In the genomic region with DNA sequence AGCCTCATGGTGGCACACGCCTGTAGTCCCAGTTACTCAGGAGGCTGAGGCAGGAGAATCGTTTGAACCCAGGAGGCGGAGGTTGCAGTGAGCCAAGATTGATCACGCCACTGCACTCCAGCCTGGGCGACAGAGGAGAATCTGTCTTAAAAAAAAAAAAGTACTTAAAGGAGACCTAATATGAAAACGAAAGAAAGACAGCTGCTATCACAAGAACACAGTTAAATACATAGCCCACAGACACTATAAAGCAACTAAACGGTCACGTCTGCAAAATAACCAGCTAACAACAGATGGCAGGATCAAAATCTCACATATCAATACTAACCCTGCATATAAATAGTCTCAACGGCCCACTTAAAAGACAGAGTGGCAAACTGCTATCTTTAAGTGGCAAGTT, we compare ENCODE assay signal across 29 cellular contexts. TPM values are rescaled to one million over a fixed set of nuclear protein-coding genes. Genes with fewer than 3 reads are reported as not detected.
"Had no signal": no experiment of that assay in that cellular context is flagged by ENCODE, and none has a peak within 500 bp of the region (broad histone marks: within the 10 kb centered on the region; RNA-seq: fewer than 3 reads in every experiment).

No MANE protein-coding gene starts in this region.

- ATAC-seq: activated CD8-positive, alpha-beta T cell treated with anti-CD3 and anti-CD28 coated beads, Interleukin-2, amount 10 ng/mL, durations not matched to agents 7 days and 5 days; activated naive CD8-positive, alpha-beta T cell treated with anti-CD3 and anti-CD28 coated beads, Interleukin-2, amount 50 U/mL, for 24 hours had no signal

- H3K27me3 ChIP-seq: SJCRH30 had no signal

- DNase-seq: activated CD4-positive, alpha-beta T cell treated with anti-CD3 and anti-CD28 coated beads, Interleukin-2, amount 10 ng/mL, durations not matched to agents 24 days and 14 days; activated CD4-positive, alpha-beta T cell treated with anti-CD3 and anti-CD28 coated beads, Interleukin-2, amount 50 U/mL, for 4 hours; activated CD8-positive, alpha-beta T cell treated with anti-CD3 and anti-CD28 coated beads, Interleukin-2, amount 10 ng/mL, durations not matched to agents 7 days and 5 days; activated gamma-delta T cell treated with Interleukin-2 at 50 U/mL for 16 hours; activated naive CD4-positive, alpha-beta T cell treated with anti-CD3 and anti-CD28 coated beads, Interleukin-2, amount 10 ng/mL, durations not matched to agents 7 days and 5 days; activated naive CD8-positive, alpha-beta T cell treated with anti-CD3 and anti-CD28 coated beads, Interleukin-2, amount 50 U/mL, for 24 hours; activated T-cell treated with anti-CD3 and anti-CD28 coated beads, Interleukin-2, amount 50 U/mL, for 24 hours; anterior cingulate cortex; central memory CD4-positive, alpha-beta T cell; Karpas-422; KBM-7; NCI-H1048; NCI-H1105 treated with DMSO at 0.1 percent for 48 hours; NCI-H1436; NCI-H1694; NCI-H1930; NCI-H2081 treated with DMSO at 0.1 percent for 48 hours; NCI-H226; NCI-H446 treated with DMSO at 0.1 percent for 48 hours; NCI-H526; NCI-H748 treated with DMSO at 0.1 percent for 48 hours; PC-9; SHP77; SJCRH30 had no signal

- H3K4me2 ChIP-seq: PC-9 had no signal

- H3K36me3 ChIP-seq: SJCRH30 had no signal

- H3K4me1 ChIP-seq: SJCRH30 had no signal

- H3K4me3 ChIP-seq: PC-9, SJCRH30, SK-N-MC had no signal

- H2AFZ ChIP-seq: PC-9 had no signal

- H3K27ac ChIP-seq: PC-9, SJCRH30, SK-N-MC had no signal

RNA-seq across cellular contexts. Expression of a gene that starts 43.9 kb away (rescaled TPM):
- total RNA-seq: activated CD4-positive, alpha-beta T cell treated with anti-CD3 and anti-CD28 coated beads, Interleukin-2, amount 10 ng/mL, durations not matched to agents 24 days and 14 days; activated CD8-positive, alpha-beta T cell treated with anti-CD3 and anti-CD28 coated beads, Interleukin-2, amount 10 ng/mL, durations not matched to agents 7 days and 5 days; activated T-helper 2 cell treated with anti-CD3 and anti-CD28 coated beads, Interferon-gamma antibody, Interleukin-2, Interleukin-4, amounts not matched to agents 10 μg/mL and 5 μg/mL and 100 μg/mL, durations not matched to agents 14 hours and 24 hours and 36 hours; bronchial epithelial cell; MCF 10A; OCI-LY7; PC-9; SJCRH30 had no signal
